In the genomic region with DNA sequence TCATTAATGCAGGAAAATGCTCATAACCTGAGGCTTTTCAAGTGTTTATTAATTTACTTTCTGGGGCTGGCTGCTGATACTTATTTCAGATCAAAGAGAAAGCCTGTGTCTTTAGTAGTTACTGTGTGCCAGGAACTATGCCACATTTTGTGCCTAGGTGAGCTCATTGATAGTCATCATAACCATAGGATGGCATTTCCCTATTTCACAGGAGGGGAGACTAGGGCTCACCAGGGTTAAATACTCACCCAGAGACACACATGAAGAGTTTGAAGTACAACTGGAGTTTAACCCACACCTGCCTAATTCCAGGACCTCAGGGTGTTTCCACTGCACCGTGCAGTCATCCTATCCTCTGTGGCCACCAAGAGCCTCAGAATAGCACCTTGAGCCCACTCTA, we compare ENCODE assay signal across 18 cellular contexts.
A peak's percentile ranks its signal among the peaks of the same experiment; 100 is the strongest.
DNase-seq lines count a peak whose midpoint lies in the region; ATAC-seq, FAIRE-seq and TF ChIP-seq lines count a peak whose summit lies in the region.
"Had no signal": no experiment of that assay in that cellular context is flagged by ENCODE, and none has a peak within 500 bp of the region (broad histone marks: within the 10 kb centered on the region; RNA-seq: fewer than 3 reads in every experiment).

No MANE protein-coding gene starts in this region.

- intact Hi-C loops in prostate gland (cut with DNase I), result no loop called here

- DNase-seq in epithelial cell of esophagus (ENCODE audit: low read depth), result peak; percentile 12
- DNase-seq in foreskin keratinocyte, result no peak
- DNase-seq in prostate gland (ENCODE audit: low spot score), result no peak
- DNase-seq in GM19239 (ENCODE audit: insufficient read length, low spot score), result no peak
- no peak for DNase-seq in DMS 273 (lab: John Stamatoyannopoulos, UW; ENCODE audit: unreplicated experiment)
- DNase-seq: ACHN; Calu3; CD4-positive, CD25-positive, alpha-beta regulatory T cell; DMS79 had no signal

- TF ChIP-seq CTCF in Loucy (conservative IDR thresholded peaks at IDR 0.05; ENCODE audit: low read length) (no peak), epithelial cell of esophagus (IDR thresholded peaks at IDR 0.05; ENCODE audit: insufficient read depth, low read depth, low read length, missing control alignments) (no peak), foreskin keratinocyte (conservative IDR thresholded peaks at IDR 0.05) (no peak), prostate gland (IDR thresholded peaks at IDR 0.05) (no peak)

- no peaks in the 10 kb centered on the region for H3F3A ChIP-seq in Loucy (ENCODE audit: low read depth)

- no peaks in the 10 kb centered on the region for H3K4me1 ChIP-seq in Loucy (ENCODE audit: insufficient read depth, low read length, poor library complexity, severe bottlenecking)
- no peaks in the 10 kb centered on the region for H3K4me1 ChIP-seq in foreskin keratinocyte
- H3K4me1 ChIP-seq in prostate gland (replicated peaks), result no peaks in the 10 kb centered on the region
- H3K4me1 ChIP-seq: HAP-1 had no signal

- no peaks in the 10 kb centered on the region for H3K79me2 ChIP-seq in Loucy (ENCODE audit: insufficient read depth, low read length)

- H3K4me3 ChIP-seq in Loucy (ENCODE audit: low read length, poor library complexity, severe bottlenecking), result no peak overlapping the region
- no peak overlapping the region for H3K4me3 ChIP-seq in epithelial cell of esophagus (ENCODE audit: low read length)
- H3K4me3 ChIP-seq in prostate gland, result peak overlapping the region in 1 of 2 donors; percentile 20
- H3K4me3 ChIP-seq: BLaER1 treated with 17β-estradiol and CSF1 and Interleukin-3, amounts not matched to agents 10 nM and 100 nM; GM12878; HAP-1 had no signal

- WGBS in prostate gland, result 47% methylated on average over 1 of the region's 1 CpG

- H3K27me3 ChIP-seq in Loucy (ENCODE audit: insufficient read depth, low read length, poor library complexity, severe bottlenecking), result no peaks in the 10 kb centered on the region
- H3K27me3 ChIP-seq in foreskin keratinocyte, result no peaks in the 10 kb centered on the region
- H3K27me3 ChIP-seq in prostate gland (replicated peaks; ENCODE audit: insufficient read depth), result no peaks in the 10 kb centered on the region
- H3K27me3 ChIP-seq: BLaER1 treated with 17β-estradiol and CSF1 and Interleukin-3, amounts not matched to agents 10 nM and 100 nM had no signal

- H3K27ac ChIP-seq in foreskin keratinocyte, result no peak overlapping the region
- peak overlapping the region; percentile 69 to 71 for H3K27ac ChIP-seq in prostate gland
- H3K27ac ChIP-seq: BLaER1 treated with 17β-estradiol and CSF1 and Interleukin-3, amounts not matched to agents 10 nM and 100 nM; HL-60 had no signal

- TF ChIP-seq POLR2A in prostate gland (IDR thresholded peaks at IDR 0.05), result no peak

- no peak overlapping the region for H3K9ac ChIP-seq in Loucy (ENCODE audit: low read depth, low read length, poor library complexity, severe bottlenecking)
- H3K9ac ChIP-seq: BLaER1 treated with 17β-estradiol and CSF1 and Interleukin-3, amounts not matched to agents 10 nM and 100 nM had no signal

- no peaks in the 10 kb centered on the region for H4K20me1 ChIP-seq in Loucy (ENCODE audit: insufficient read depth, low read length, poor library complexity, severe bottlenecking)
- H4K20me1 ChIP-seq: BLaER1 treated with 17β-estradiol and CSF1 and Interleukin-3, amounts not matched to agents 10 nM and 100 nM had no signal

- no peak for FAIRE-seq in GM19239 (lab: Jason Lieb, UNC)
- FAIRE-seq: GM12878, GM18507, H1 had no signal

- H3K9me2 ChIP-seq in Loucy (replicated peaks; ENCODE audit: low read depth, low read length), result no peaks in the 10 kb centered on the region

- ATAC-seq in foreskin keratinocyte, result peak; percentile 53
- no peak for ATAC-seq in HG03196 (IDR thresholded peaks at IDR 0.05; ENCODE audit: unreplicated experiment)
- ATAC-seq in GM18868 (IDR thresholded peaks at IDR 0.05; ENCODE audit: unreplicated experiment), result no peak
- ATAC-seq: GM12878 had no signal

- no peak overlapping the region for H3K4me2 ChIP-seq in Loucy (ENCODE audit: low read depth, low read length, poor library complexity, severe bottlenecking)
- H3K4me2 ChIP-seq: BLaER1 treated with 17β-estradiol and CSF1 and Interleukin-3, amounts not matched to agents 10 nM and 100 nM had no signal

- H3K9me3 ChIP-seq in Loucy (ENCODE audit: insufficient read depth, low read depth, low read length), result no peaks in the 10 kb centered on the region
- H3K9me3 ChIP-seq in prostate gland, result no peaks in the 10 kb centered on the region
- H3K9me3 ChIP-seq: BLaER1 treated with 17β-estradiol and CSF1 and Interleukin-3, amounts not matched to agents 10 nM and 100 nM; HAP-1 had no signal

- H3K36me3 ChIP-seq in Loucy (ENCODE audit: insufficient read depth, low read length) (no peaks in the 10 kb centered on the region), prostate gland (no peaks in the 10 kb centered on the region)
- H3K36me3 ChIP-seq: BLaER1 treated with 17β-estradiol and CSF1 and Interleukin-3, amounts not matched to agents 10 nM and 100 nM; HAP-1 had no signal

- H2AFZ ChIP-seq in Loucy (ENCODE audit: low read length), result 0 out of 2 replicates have a peak overlapping the region, but pooled peaks have one; percentile 28
